Comparison of ENCODE assay signal across 1 cellular context in genomic region chr10:52308251-52309031, GRCh38.
TF ChIP-seq lines count a peak whose summit lies in the region.

No MANE protein-coding gene starts in this region.

TF ChIP-seq in HepG2, 621 proteins besides CTCF, POLR2A, EP300 and RAD21 (continued from another document and continues in another):
- no peak for TF ChIP-seq RERE (CRISPR knock-in tag; IDR thresholded peaks at IDR 0.05; ENCODE audit: low read depth)
- TF ChIP-seq ZBTB8A (CRISPR knock-in tag; IDR thresholded peaks at IDR 0.05; ENCODE audit: borderline replicate concordance, low read depth): no peak
- TF ChIP-seq KLF15 (CRISPR knock-in tag; IDR thresholded peaks at IDR 0.05; ENCODE audit: borderline replicate concordance): no peak
- TF ChIP-seq ZBTB3 (CRISPR knock-in tag; IDR thresholded peaks at IDR 0.05; ENCODE audit: borderline replicate concordance, low read depth): no peak
- TF ChIP-seq ZGPAT (CRISPR knock-in tag; IDR thresholded peaks at IDR 0.05): no peak; the same call in 1 of the 2 replicates
- no peak for TF ChIP-seq SRSF9 (IDR thresholded peaks at IDR 0.05; ENCODE audit: borderline replicate concordance, insufficient read depth, low read depth, low read length, poor library complexity, severe bottlenecking)
- TF ChIP-seq ZNF839 (CRISPR knock-in tag; IDR thresholded peaks at IDR 0.05; ENCODE audit: borderline replicate concordance): no peak
- no peak for TF ChIP-seq FOXK1 (CRISPR knock-in tag; IDR thresholded peaks at IDR 0.05; ENCODE audit: borderline replicate concordance, low read depth)
- no peak for TF ChIP-seq REL (CRISPR knock-in tag; conservative IDR thresholded peaks at IDR 0.05)
- TF ChIP-seq ZNF205 (CRISPR knock-in tag; IDR thresholded peaks at IDR 0.05): peak; percentile 28; the same call in 1 of the 2 replicates
- no peak for TF ChIP-seq ZKSCAN5 (CRISPR knock-in tag; IDR thresholded peaks at IDR 0.05)
- no peak for TF ChIP-seq ZNF253 (CRISPR knock-in tag; IDR thresholded peaks at IDR 0.05; ENCODE audit: borderline replicate concordance)
- TF ChIP-seq MXD4 (CRISPR knock-in tag; IDR thresholded peaks at IDR 0.05): no peak
- TF ChIP-seq ZNF580 (CRISPR knock-in tag; IDR thresholded peaks at IDR 0.05; ENCODE audit: borderline replicate concordance, low read depth): no peak
- TF ChIP-seq HNF4A (CRISPR knock-in tag; IDR thresholded peaks at IDR 0.05): peak; percentile 58; the same call in 1 of the 2 replicates
- no peak for TF ChIP-seq CENPBD1 (CRISPR knock-in tag; IDR thresholded peaks at IDR 0.05; ENCODE audit: borderline replicate concordance, low read depth)
- TF ChIP-seq BRCA1 (CRISPR knock-in tag; IDR thresholded peaks at IDR 0.05): 0 out of 2 replicates have a peak, but pooled peaks have one; percentile 31
- TF ChIP-seq MXD3 (CRISPR knock-in tag; IDR thresholded peaks at IDR 0.05): no peak
- TF ChIP-seq RXRB (CRISPR knock-in tag; IDR thresholded peaks at IDR 0.05; ENCODE audit: borderline replicate concordance): peak; percentile 45; the same call in 1 of the 2 replicates
- TF ChIP-seq ZUFSP (CRISPR knock-in tag; IDR thresholded peaks at IDR 0.05; ENCODE audit: borderline replicate concordance): no peak
- no peak for TF ChIP-seq RNF2 (conservative IDR thresholded peaks at IDR 0.05; ENCODE audit: low read depth)
- no peak for TF ChIP-seq DNMT1 (CRISPR knock-in tag; IDR thresholded peaks at IDR 0.05)
- TF ChIP-seq ATF2 (CRISPR knock-in tag; IDR thresholded peaks at IDR 0.05): 0 out of 2 replicates have a peak, but pooled peaks have one; percentile 17
- TF ChIP-seq ZNF691 (CRISPR knock-in tag; IDR thresholded peaks at IDR 0.05; ENCODE audit: borderline replicate concordance, low read depth): no peak
- TF ChIP-seq MED8 (CRISPR knock-in tag; IDR thresholded peaks at IDR 0.05; ENCODE audit: insufficient replicate concordance): peak; percentile 45
- TF ChIP-seq ZNF646 (CRISPR knock-in tag; IDR thresholded peaks at IDR 0.05): 0 out of 2 replicates have a peak, but pooled peaks have one; percentile 7
- peak; percentile 61 for TF ChIP-seq PHF8 (CRISPR knock-in tag; IDR thresholded peaks at IDR 0.05)
- TF ChIP-seq SETDB1 (CRISPR knock-in tag; IDR thresholded peaks at IDR 0.05; ENCODE audit: borderline replicate concordance): no peak
- TF ChIP-seq ZBTB2 (CRISPR knock-in tag; IDR thresholded peaks at IDR 0.05; ENCODE audit: low read depth): no peak
- no peak for TF ChIP-seq ZNF329 (CRISPR knock-in tag; IDR thresholded peaks at IDR 0.05; ENCODE audit: low read depth)
- no peak for TF ChIP-seq SMARCC2 (IDR thresholded peaks at IDR 0.05)
- peak; percentile 85 for TF ChIP-seq HNRNPLL (IDR thresholded peaks at IDR 0.05; ENCODE audit: low read depth, low read length, poor library complexity, severe bottlenecking)
- TF ChIP-seq ZNF383 (CRISPR knock-in tag; IDR thresholded peaks at IDR 0.05; ENCODE audit: borderline replicate concordance): no peak
- peak; percentile 23; the same call in 1 of the 2 replicates for TF ChIP-seq PATZ1 (CRISPR knock-in tag; IDR thresholded peaks at IDR 0.05)
